In the genomic region with DNA sequence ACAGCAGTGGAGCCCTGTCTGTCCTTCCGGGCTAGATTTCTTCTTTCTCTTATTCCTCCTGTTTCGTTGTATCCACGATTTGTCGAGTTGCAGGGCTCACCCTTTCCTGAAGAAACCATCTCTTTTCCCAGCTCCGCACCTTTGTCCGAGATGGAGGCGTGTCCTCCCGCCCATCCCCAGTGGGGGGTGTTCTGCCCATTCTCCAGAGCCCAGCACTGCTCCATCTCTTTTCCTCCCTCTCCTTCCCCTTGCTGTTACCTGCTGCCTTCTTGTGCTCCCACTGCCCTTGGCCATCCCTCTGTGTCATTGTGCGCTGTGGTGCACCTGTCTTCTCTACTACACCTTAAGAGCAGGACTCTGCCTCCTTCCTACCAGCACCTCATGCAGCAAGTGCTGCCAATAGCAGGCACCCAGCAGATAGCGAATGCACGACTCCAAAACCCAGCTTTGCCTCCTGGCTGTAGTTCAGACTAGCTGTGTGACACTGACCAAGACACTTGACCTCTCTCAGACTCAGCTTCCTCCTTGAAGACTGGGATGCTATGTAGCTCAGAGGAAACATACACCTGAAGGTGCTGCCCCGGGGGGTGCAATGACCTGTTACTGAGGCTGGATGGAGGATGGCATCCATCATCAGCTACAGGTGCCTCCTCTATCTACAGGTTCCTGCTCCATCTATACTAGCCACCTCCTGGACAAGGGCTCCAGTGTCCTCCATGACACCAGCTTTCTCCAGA, we compare ENCODE assay signal across 28 cellular contexts. TPM values are rescaled to one million over a fixed set of nuclear protein-coding genes. Genes with fewer than 3 reads are reported as not detected.
"Had no signal": no experiment of that assay in that cellular context is flagged by ENCODE, and none has a peak within 500 bp of the region (broad histone marks: within the 10 kb centered on the region; RNA-seq: fewer than 3 reads in every experiment).

No MANE protein-coding gene starts in this region.

- H3K27me3 ChIP-seq: dorsolateral prefrontal cortex had no signal

- H3K27ac Mint-ChIP-seq: activated naive CD8-positive, alpha-beta T cell; naive thymus-derived CD4-positive, alpha-beta T cell; T-cell had no signal

- H3K4me3 Mint-ChIP-seq: activated naive CD8-positive, alpha-beta T cell; central memory CD8-positive, alpha-beta T cell; naive thymus-derived CD4-positive, alpha-beta T cell; neural crest cell; T-cell had no signal

- H3K36me3 Mint-ChIP-seq: activated naive CD8-positive, alpha-beta T cell; naive thymus-derived CD4-positive, alpha-beta T cell; T-cell had no signal

- H3K9me3 Mint-ChIP-seq: central memory CD8-positive, alpha-beta T cell; naive thymus-derived CD4-positive, alpha-beta T cell; neural crest cell; T-cell had no signal

- ATAC-seq: heart right ventricle; left lobe of liver; lower lobe of right lung; naive thymus-derived CD4-positive, alpha-beta T cell; sciatic nerve; T-cell; upper lobe of right lung had no signal

- H3K4me1 Mint-ChIP-seq: central memory CD8-positive, alpha-beta T cell; neural crest cell had no signal

- DNase-seq: activated CD4-positive, alpha-beta T cell treated with anti-CD3 and anti-CD28 coated beads for 4 hours; activated CD4-positive, alpha-beta T cell treated with anti-CD3 and anti-CD28 coated beads, Interleukin-2, amount 50 U/mL, for 48 hours; activated CD4-positive, CD25-positive, alpha-beta regulatory T cell; activated naive CD4-positive, alpha-beta T cell; foreskin fibroblast; heart right ventricle; kidney; lower lobe of right lung; naive thymus-derived CD4-positive, alpha-beta T cell; stimulated activated CD4-positive, alpha-beta T cell treated with anti-CD3 and anti-CD28 coated beads, Interleukin-15, amount 100 ng/mL, for 24 hours; stimulated activated naive CD4-positive, alpha-beta T cell treated with Interleukin-2 at 50 U/mL for 16 hours; T-cell; T1000; upper lobe of right lung had no signal

- H3K36me3 ChIP-seq: breast epithelium, heart right ventricle, lower lobe of right lung, upper lobe of right lung had no signal

- H3K4me3 ChIP-seq: breast epithelium, dorsolateral prefrontal cortex, heart right ventricle, lower lobe of right lung, smooth muscle cell, upper lobe of right lung had no signal

RNA-seq across cellular contexts. Expression of a gene that starts 8.9 kb away (rescaled TPM):
- total RNA-seq: breast epithelium; dorsolateral prefrontal cortex; epithelial cell of proximal tubule; fibroblast of lung; heart right ventricle; kidney; left lobe of liver; lower lobe of right lung; naive thymus-derived CD4-positive, alpha-beta T cell; neural crest cell; omental fat pad; posterior vena cava; renal cortical epithelial cell; sciatic nerve; smooth muscle cell; subcutaneous adipose tissue; T-cell; upper lobe of right lung had no signal

RNA-seq across cellular contexts. Expression of a gene that starts 32.8 kb away (rescaled TPM):
- total RNA-seq: epithelial cell of proximal tubule, fibroblast of lung, heart right ventricle, kidney, left lobe of liver, omental fat pad, posterior vena cava, renal cortical epithelial cell, sciatic nerve, smooth muscle cell, subcutaneous adipose tissue, T-cell, upper lobe of right lung had no signal

RNA-seq across cellular contexts. Expression of a gene that starts 44.7 kb away (rescaled TPM):
- total RNA-seq: epithelial cell of proximal tubule; naive thymus-derived CD4-positive, alpha-beta T cell; neural crest cell; smooth muscle cell; T-cell had no signal
